In the genomic region with DNA sequence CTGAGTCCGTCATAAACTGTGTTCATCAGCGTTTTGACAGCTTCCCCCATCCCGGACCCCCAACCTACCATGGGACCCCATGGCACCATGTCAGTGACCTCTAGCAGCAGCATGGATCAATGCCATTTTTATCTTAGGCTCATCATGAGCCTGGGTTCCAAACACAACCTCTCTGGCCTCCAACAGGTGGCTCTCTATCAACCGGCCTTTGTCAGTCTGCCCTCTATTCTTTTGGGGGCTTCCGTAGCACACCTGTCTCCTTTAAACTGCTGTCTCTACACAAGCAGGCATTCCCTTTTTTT, we compare ENCODE assay signal across 8 cellular contexts. TPM values are rescaled to one million over a fixed set of nuclear protein-coding genes. Genes with fewer than 3 reads are reported as not detected.
DNase-seq lines count a peak whose midpoint lies in the region; ATAC-seq and TF ChIP-seq lines count a peak whose summit lies in the region.

No MANE protein-coding gene starts in this region.

- peak overlapping the region; percentile 70 for H3K4me3 Mint-ChIP-seq in activated CD4-positive, alpha-beta T cell treated with anti-CD3 and anti-CD28 coated beads, Interleukin-2, amount 10 ng/mL, durations not matched to agents 7 days and 5 days
- H3K4me3 Mint-ChIP-seq in T-helper 17 cell (peak overlapping the region; percentile 82), glutamatergic neuron (ENCODE audit: unreplicated experiment) (peak overlapping the region; percentile 96)

- H3K4me1 ChIP-seq in skeletal muscle tissue (ENCODE audit: control insufficient read depth in 3 of 3, insufficient read depth in 3 of 3, low read length in 3 of 3) = peaks cover 3 to 7% (median 6%) of the 10 kb centered on the region in 3 donors

- H3K9me3 ChIP-seq in T-helper 17 cell (ENCODE audit: control insufficient read depth, low read length, poor library complexity, severe bottlenecking) = no peaks in the 10 kb centered on the region
- no peaks in the 10 kb centered on the region for H3K9me3 ChIP-seq in skeletal muscle tissue (ENCODE audit: control insufficient read depth in 3 of 3, low read length in 3 of 3)

- H3K9ac ChIP-seq in skeletal muscle tissue (ENCODE audit: low read depth in 1 of 3, low read length in 3 of 3) = peak overlapping the region in 1 of 3 donors; percentile 60

- POLR2A ChIA-PET in activated CD4-positive, alpha-beta T cell treated with anti-CD3 and anti-CD28 coated beads, Interleukin-2, amount 10 ng/mL, durations not matched to agents 7 days and 5 days (lab: Charles Lee) = no interaction called here

- DNase-seq in activated CD4-positive, alpha-beta T cell treated with anti-CD3 and anti-CD28 coated beads, Interleukin-2, amount 10 ng/mL, durations not matched to agents 7 days and 5 days = no peak
- DNase-seq in activated CD4-positive, alpha-beta T cell treated with anti-CD3 and anti-CD28 coated beads for 48 hours = no peak
- DNase-seq in T-helper 17 cell (no peak), glutamatergic neuron (no peak), foreskin melanocyte (no peak), activated gamma-delta T cell (lab: John Stamatoyannopoulos, UW) (no peak), GM20000 (ENCODE audit: low spot score) (no peak)

- CTCF ChIA-PET in activated CD4-positive, alpha-beta T cell treated with anti-CD3 and anti-CD28 coated beads, Interleukin-2, amount 10 ng/mL, durations not matched to agents 7 days and 5 days (lab: Charles Lee) = no interaction called here

- peaks cover 10% of the 10 kb centered on the region for H3K4me1 Mint-ChIP-seq in activated CD4-positive, alpha-beta T cell treated with anti-CD3 and anti-CD28 coated beads, Interleukin-2, amount 10 ng/mL, durations not matched to agents 7 days and 5 days
- H3K4me1 Mint-ChIP-seq in T-helper 17 cell = peaks cover 10% of the 10 kb centered on the region
- H3K4me1 Mint-ChIP-seq in glutamatergic neuron (ENCODE audit: low read depth, unreplicated experiment) = peaks cover 4% of the 10 kb centered on the region

- no peaks in the 10 kb centered on the region for H3K9me3 Mint-ChIP-seq in activated CD4-positive, alpha-beta T cell treated with anti-CD3 and anti-CD28 coated beads, Interleukin-2, amount 10 ng/mL, durations not matched to agents 7 days and 5 days
- peaks cover 12% of the 10 kb centered on the region for H3K9me3 Mint-ChIP-seq in glutamatergic neuron (ENCODE audit: unreplicated experiment)

- H3K27me3 Mint-ChIP-seq in activated CD4-positive, alpha-beta T cell treated with anti-CD3 and anti-CD28 coated beads, Interleukin-2, amount 10 ng/mL, durations not matched to agents 7 days and 5 days = peaks cover 59% of the 10 kb centered on the region
- H3K27me3 Mint-ChIP-seq in T-helper 17 cell = peaks cover 76% of the 10 kb centered on the region
- H3K27me3 Mint-ChIP-seq in glutamatergic neuron (ENCODE audit: unreplicated experiment) = peaks cover 11% of the 10 kb centered on the region

- ATAC-seq in T-helper 17 cell = no peak

- no peak overlapping the region for H3K27ac Mint-ChIP-seq in activated CD4-positive, alpha-beta T cell treated with anti-CD3 and anti-CD28 coated beads, Interleukin-2, amount 10 ng/mL, durations not matched to agents 7 days and 5 days
- no peak overlapping the region for H3K27ac Mint-ChIP-seq in T-helper 17 cell
- H3K27ac Mint-ChIP-seq in glutamatergic neuron (ENCODE audit: unreplicated experiment) = peak overlapping the region; percentile 82

- peaks cover 0 to 3% (median 0%) of the 10 kb centered on the region in 3 donors for H3K27me3 ChIP-seq in skeletal muscle tissue (ENCODE audit: control insufficient read depth in 3 of 3, insufficient read depth in 3 of 3, low read length in 3 of 3)

- H3K27ac ChIP-seq in skeletal muscle tissue (ENCODE audit: low read depth, low read length) = no peak overlapping the region

- peak overlapping the region; percentile 72 to 76 (median 74) for H3K4me3 ChIP-seq in skeletal muscle tissue (ENCODE audit: low read length in 3 of 3)

- TF ChIP-seq CTCF in glutamatergic neuron (IDR thresholded peaks at IDR 0.05; ENCODE audit: partially characterized antibody, unreplicated experiment) = no peak
- TF ChIP-seq CTCF in GM20000 (IDR thresholded peaks at IDR 0.05; ENCODE audit: extremely low read depth, missing control alignments) = no peak

- no peaks in the 10 kb centered on the region for H3K36me3 ChIP-seq in skeletal muscle tissue (ENCODE audit: control insufficient read depth in 3 of 3, insufficient read depth in 3 of 3, low read length in 3 of 3)

- peaks cover 6% of the 10 kb centered on the region for H3K36me3 Mint-ChIP-seq in activated CD4-positive, alpha-beta T cell treated with anti-CD3 and anti-CD28 coated beads, Interleukin-2, amount 10 ng/mL, durations not matched to agents 7 days and 5 days (ENCODE audit: low read depth)
- H3K36me3 Mint-ChIP-seq in T-helper 17 cell (ENCODE audit: low read depth) (peaks cover 11% of the 10 kb centered on the region), glutamatergic neuron (ENCODE audit: unreplicated experiment) (peaks cover 4% of the 10 kb centered on the region)

RNA-seq across cellular contexts. Expression of gene TMEM150C, which starts 0.7 kb away (rescaled TPM):
- not detected for total RNA-seq in activated CD4-positive, alpha-beta T cell treated with anti-CD3 and anti-CD28 coated beads, Interleukin-2, amount 10 ng/mL, durations not matched to agents 7 days and 5 days
- total RNA-seq in T-helper 17 cell (under 1 TPM; 0.15 to 0.37 TPM), glutamatergic neuron (ENCODE audit: unreplicated experiment) (5.1 TPM), skeletal muscle tissue (4.2 TPM)
